ENCODE assay signal across 21 cellular contexts in the genomic region with DNA sequence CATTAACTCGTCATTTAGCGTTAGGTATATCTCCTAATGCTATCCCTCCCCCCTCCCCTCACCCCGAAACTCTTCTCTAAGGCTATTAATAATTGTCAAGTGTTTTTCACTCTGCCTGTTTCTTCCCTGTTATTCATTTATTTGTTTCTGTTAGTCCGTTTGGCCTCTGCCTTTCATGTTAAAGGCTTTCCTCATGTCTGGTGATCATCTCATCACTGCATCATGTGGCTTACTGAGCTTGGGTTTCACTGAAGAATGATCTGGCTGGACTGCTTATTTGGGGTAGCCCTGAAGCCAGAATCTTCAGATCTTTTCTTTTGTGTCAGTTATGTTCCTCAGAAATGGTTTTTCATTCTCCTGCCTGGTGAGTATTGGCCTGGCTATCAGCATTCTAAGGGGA.
"Had no signal": no experiment of that assay in that cellular context is flagged by ENCODE, and none has a peak within 500 bp of the region (broad histone marks: within the 10 kb centered on the region; RNA-seq: fewer than 3 reads in every experiment).

No MANE protein-coding gene starts in this region.

- ATAC-seq: esophagus mucosa; gastroesophageal sphincter; left lobe of liver; mucosa of descending colon; naive thymus-derived CD8-positive, alpha-beta T cell; right cardiac atrium; stimulated activated memory B cell treated with anti-CD40 and anti-IgM and Interleukin-4, amounts not matched to agents 10 μg/mL and 1 μg/mL and 100 μg/mL, for 72 hours had no signal

- H3K4me3 ChIP-seq: colonic mucosa, gastroesophageal sphincter, mucosa of descending colon, stomach, thoracic aorta, transverse colon had no signal

- H3K27ac ChIP-seq: colonic mucosa, gastroesophageal sphincter, stomach, thoracic aorta, transverse colon had no signal

- H3K27me3 Mint-ChIP-seq: naive thymus-derived CD8-positive, alpha-beta T cell; stimulated activated memory B cell treated with anti-CD40 and anti-IgM and Interleukin-4, amounts not matched to agents 10 μg/mL and 1 μg/mL and 100 μg/mL, for 72 hours had no signal

- H3K9me3 ChIP-seq: colonic mucosa, gastroesophageal sphincter, mucosa of descending colon, stomach, thoracic aorta, transverse colon had no signal

- H3K9me3 Mint-ChIP-seq: endodermal cell; immature natural killer cell; naive thymus-derived CD8-positive, alpha-beta T cell; neural crest cell; stimulated activated memory B cell treated with anti-CD40 and anti-IgM and Interleukin-4, amounts not matched to agents 10 μg/mL and 1 μg/mL and 100 μg/mL, for 72 hours had no signal

- H3K27ac Mint-ChIP-seq: endodermal cell; immature natural killer cell; stimulated activated memory B cell treated with anti-CD40 and anti-IgM and Interleukin-4, amounts not matched to agents 10 μg/mL and 1 μg/mL and 100 μg/mL, for 72 hours had no signal

- H3K36me3 ChIP-seq: colonic mucosa had no signal

- H3K4me3 Mint-ChIP-seq: endodermal cell; immature natural killer cell; naive thymus-derived CD8-positive, alpha-beta T cell; neural crest cell; stimulated activated memory B cell treated with anti-CD40 and anti-IgM and Interleukin-4, amounts not matched to agents 10 μg/mL and 1 μg/mL and 100 μg/mL, for 72 hours had no signal

- DNase-seq: colonic mucosa; effector CD4-positive, alpha-beta T cell; endodermal cell; immature natural killer cell; mammary epithelial cell; mucosa of descending colon; naive thymus-derived CD8-positive, alpha-beta T cell; posterior cingulate gyrus; right cardiac atrium; small intestine; stimulated activated CD4-positive, alpha-beta T cell treated with anti-CD3 and anti-CD28 coated beads, Interleukin-4, amount 100 ng/mL, for 1 hour; stimulated activated CD8-positive, alpha-beta memory T cell treated with anti-CD3 and anti-CD28 coated beads, Interleukin-4, amount 100 ng/mL, for 48 hours; stomach; substantia nigra; transverse colon had no signal

- H3K4me1 Mint-ChIP-seq: endodermal cell, neural crest cell had no signal

- H3K4me1 ChIP-seq: colonic mucosa, gastroesophageal sphincter, transverse colon had no signal

- H3K27me3 ChIP-seq: colonic mucosa, gastroesophageal sphincter, stomach, transverse colon had no signal
